1 cellular context compared by ENCODE assay signal in the genomic region with DNA sequence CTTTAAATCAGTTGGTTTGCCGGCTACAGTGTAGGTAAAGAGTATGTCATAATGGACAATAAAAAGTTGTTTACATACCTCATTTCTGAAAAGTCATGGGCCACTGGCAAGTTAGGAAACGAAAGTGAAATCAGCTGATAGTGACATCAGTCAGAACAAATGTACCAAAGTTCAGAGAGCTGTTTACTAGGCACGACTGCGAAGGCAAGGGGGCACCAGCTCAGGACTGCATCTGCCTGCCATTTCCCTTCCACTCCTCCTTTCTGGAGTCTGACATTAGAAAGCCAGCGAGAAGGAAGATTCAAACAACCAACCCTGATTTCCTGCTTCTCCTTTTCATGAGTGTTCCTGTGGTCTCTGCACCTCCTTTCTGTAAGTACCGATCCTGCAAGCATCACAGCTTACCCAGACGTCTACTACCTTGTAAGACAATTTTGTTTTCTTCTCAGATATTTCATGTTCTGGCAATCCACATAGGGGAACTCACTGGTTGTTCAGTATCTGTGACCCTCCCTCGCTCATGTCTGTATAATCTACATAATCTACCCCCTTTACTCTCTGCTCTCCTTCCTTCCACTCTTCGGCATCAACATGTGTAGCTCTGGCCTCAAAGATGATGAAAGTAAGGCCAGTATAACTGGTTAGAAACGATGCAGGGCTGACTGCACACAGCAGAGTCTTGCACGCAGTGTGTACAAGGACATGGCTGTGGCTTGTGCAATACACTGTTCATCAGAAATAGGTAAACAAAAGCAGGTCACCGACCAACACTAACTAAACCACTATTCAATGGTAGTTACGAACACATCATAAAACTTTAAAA.
TF ChIP-seq lines count a peak whose summit lies in the region.

A gene (plus strand): TSS at position 174 of the 823 bp plus-strand sequence. CDS start 16,370 bp downstream, outside the sequence.

TF ChIP-seq in HepG2, 621 proteins besides CTCF, POLR2A, EP300 and RAD21 (continued from another document and continues in another):
- TF ChIP-seq, protein P1, sequence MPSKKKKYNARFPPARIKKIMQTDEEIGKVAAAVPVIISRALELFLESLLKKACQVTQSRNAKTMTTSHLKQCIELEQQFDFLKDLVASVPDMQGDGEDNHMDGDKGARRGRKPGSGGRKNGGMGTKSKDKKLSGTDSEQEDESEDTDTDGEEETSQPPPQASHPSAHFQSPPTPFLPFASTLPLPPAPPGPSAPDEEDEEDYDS (CRISPR knock-in tag; IDR thresholded peaks at IDR 0.05), result peak; percentile 50; the same call in 1 of the 2 replicates
- 0 out of 2 replicates have a peak, but pooled peaks have one; percentile 60 for TF ChIP-seq ARHGAP35 (CRISPR knock-in tag; IDR thresholded peaks at IDR 0.05; ENCODE audit: borderline replicate concordance)
- TF ChIP-seq ZBTB8A (CRISPR knock-in tag; IDR thresholded peaks at IDR 0.05; ENCODE audit: borderline replicate concordance, low read depth), result no peak
- TF ChIP-seq, protein P2, sequence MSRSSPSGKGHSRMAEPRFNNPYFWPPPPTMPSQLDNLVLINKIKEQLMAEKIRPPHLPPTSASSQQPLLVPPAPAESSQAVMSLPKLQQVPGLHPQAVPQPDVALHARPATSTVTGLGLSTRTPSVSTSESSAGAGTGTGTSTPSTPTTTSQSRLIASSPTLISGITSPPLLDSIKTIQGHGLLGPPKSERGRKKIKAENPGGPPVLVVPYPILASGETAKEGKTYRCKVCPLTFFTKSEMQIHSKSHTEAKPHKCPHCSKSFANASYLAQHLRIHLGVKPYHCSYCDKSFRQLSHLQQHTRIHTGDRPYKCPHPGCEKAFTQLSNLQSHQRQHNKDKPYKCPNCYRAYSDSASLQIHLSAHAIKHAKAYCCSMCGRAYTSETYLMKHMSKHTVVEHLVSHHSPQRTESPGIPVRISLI (CRISPR knock-in tag; IDR thresholded peaks at IDR 0.05; ENCODE audit: borderline replicate concordance), result peak; percentile 30; the same call in 1 of the 2 replicates
- TF ChIP-seq NPAS2 (CRISPR knock-in tag; IDR thresholded peaks at IDR 0.05; ENCODE audit: borderline replicate concordance), result no peak
- peak; percentile 73; the same call in 1 of the 2 replicates for TF ChIP-seq CREB1 (IDR thresholded peaks at IDR 0.05)
- TF ChIP-seq CREB1 (CRISPR knock-in tag; IDR thresholded peaks at IDR 0.05), result peak; percentile 82
- TF ChIP-seq ZNF253 (CRISPR knock-in tag; IDR thresholded peaks at IDR 0.05; ENCODE audit: borderline replicate concordance), result no peak
- TF ChIP-seq MTA3 (CRISPR knock-in tag; IDR thresholded peaks at IDR 0.05), result no peak
- no peak for TF ChIP-seq ZFYVE20 (CRISPR knock-in tag; IDR thresholded peaks at IDR 0.05; ENCODE audit: borderline replicate concordance, low read depth)
- no peak for TF ChIP-seq ZNF451 (CRISPR knock-in tag; IDR thresholded peaks at IDR 0.05)
- peak; percentile 76; the same call in 1 of the 2 replicates for TF ChIP-seq ZNF816 (CRISPR knock-in tag; IDR thresholded peaks at IDR 0.05; ENCODE audit: borderline replicate concordance)
- no peak for TF ChIP-seq ATM (IDR thresholded peaks at IDR 0.05; ENCODE audit: borderline replicate concordance)
- TF ChIP-seq ATF7 (IDR thresholded peaks at IDR 0.05), result peak; percentile 95
- peak; percentile 99 for TF ChIP-seq ATF7 (CRISPR knock-in tag; IDR thresholded peaks at IDR 0.05)
- peak; percentile 53; the same call in 1 of the 2 replicates for TF ChIP-seq NR2F2 (IDR thresholded peaks at IDR 0.05; ENCODE audit: borderline replicate concordance, low read depth)
- TF ChIP-seq SIX1 (CRISPR knock-in tag; IDR thresholded peaks at IDR 0.05; ENCODE audit: borderline replicate concordance), result no peak
- TF ChIP-seq CBFB (CRISPR knock-in tag; IDR thresholded peaks at IDR 0.05), result 0 out of 2 replicates have a peak, but pooled peaks have one; percentile 32
- no peak for TF ChIP-seq GTF2F1 (IDR thresholded peaks at IDR 0.05; ENCODE audit: low read length)
- TF ChIP-seq ZNF17 (CRISPR knock-in tag; IDR thresholded peaks at IDR 0.05), result no peak
- no peak for TF ChIP-seq SOX6 (IDR thresholded peaks at IDR 0.05)
- TF ChIP-seq SOX6 (CRISPR knock-in tag; IDR thresholded peaks at IDR 0.05), result peak; percentile 76
- TF ChIP-seq ZIK1 (CRISPR knock-in tag; IDR thresholded peaks at IDR 0.05; ENCODE audit: borderline replicate concordance, low read depth), result no peak
- TF ChIP-seq ZNF292 (CRISPR knock-in tag; IDR thresholded peaks at IDR 0.05; ENCODE audit: borderline replicate concordance, low read depth), result peak; percentile 83
- no peak for TF ChIP-seq RAD51 (IDR thresholded peaks at IDR 0.05; ENCODE audit: borderline replicate concordance)
- TF ChIP-seq, protein P3, sequence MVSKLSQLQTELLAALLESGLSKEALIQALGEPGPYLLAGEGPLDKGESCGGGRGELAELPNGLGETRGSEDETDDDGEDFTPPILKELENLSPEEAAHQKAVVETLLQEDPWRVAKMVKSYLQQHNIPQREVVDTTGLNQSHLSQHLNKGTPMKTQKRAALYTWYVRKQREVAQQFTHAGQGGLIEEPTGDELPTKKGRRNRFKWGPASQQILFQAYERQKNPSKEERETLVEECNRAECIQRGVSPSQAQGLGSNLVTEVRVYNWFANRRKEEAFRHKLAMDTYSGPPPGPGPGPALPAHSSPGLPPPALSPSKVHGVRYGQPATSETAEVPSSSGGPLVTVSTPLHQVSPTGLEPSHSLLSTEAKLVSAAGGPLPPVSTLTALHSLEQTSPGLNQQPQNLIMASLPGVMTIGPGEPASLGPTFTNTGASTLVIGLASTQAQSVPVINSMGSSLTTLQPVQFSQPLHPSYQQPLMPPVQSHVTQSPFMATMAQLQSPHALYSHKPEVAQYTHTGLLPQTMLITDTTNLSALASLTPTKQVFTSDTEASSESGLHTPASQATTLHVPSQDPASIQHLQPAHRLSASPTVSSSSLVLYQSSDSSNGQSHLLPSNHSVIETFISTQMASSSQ (IDR thresholded peaks at IDR 0.05; ENCODE audit: low read depth), result 0 out of 2 replicates have a peak, but pooled peaks have one; percentile 24
- TF ChIP-seq, protein P3 (CRISPR knock-in tag; IDR thresholded peaks at IDR 0.05; ENCODE audit: borderline replicate concordance), result peak; percentile 75; the same call in 1 of the 2 replicates
- TF ChIP-seq, protein P4, sequence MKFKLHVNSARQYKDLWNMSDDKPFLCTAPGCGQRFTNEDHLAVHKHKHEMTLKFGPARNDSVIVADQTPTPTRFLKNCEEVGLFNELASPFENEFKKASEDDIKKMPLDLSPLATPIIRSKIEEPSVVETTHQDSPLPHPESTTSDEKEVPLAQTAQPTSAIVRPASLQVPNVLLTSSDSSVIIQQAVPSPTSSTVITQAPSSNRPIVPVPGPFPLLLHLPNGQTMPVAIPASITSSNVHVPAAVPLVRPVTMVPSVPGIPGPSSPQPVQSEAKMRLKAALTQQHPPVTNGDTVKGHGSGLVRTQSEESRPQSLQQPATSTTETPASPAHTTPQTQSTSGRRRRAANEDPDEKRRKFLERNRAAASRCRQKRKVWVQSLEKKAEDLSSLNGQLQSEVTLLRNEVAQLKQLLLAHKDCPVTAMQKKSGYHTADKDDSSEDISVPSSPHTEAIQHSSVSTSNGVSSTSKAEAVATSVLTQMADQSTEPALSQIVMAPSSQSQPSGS (CRISPR knock-in tag; IDR thresholded peaks at IDR 0.05), result peak; percentile 99
- peak; percentile 99 for TF ChIP-seq TGIF2 (CRISPR knock-in tag; IDR thresholded peaks at IDR 0.05)
- TF ChIP-seq NAIF1 (CRISPR knock-in tag; IDR thresholded peaks at IDR 0.05; ENCODE audit: borderline replicate concordance), result peak; percentile 13
- no peak for TF ChIP-seq MYNN (CRISPR knock-in tag; IDR thresholded peaks at IDR 0.05; ENCODE audit: low read depth)
- TF ChIP-seq, protein P5, sequence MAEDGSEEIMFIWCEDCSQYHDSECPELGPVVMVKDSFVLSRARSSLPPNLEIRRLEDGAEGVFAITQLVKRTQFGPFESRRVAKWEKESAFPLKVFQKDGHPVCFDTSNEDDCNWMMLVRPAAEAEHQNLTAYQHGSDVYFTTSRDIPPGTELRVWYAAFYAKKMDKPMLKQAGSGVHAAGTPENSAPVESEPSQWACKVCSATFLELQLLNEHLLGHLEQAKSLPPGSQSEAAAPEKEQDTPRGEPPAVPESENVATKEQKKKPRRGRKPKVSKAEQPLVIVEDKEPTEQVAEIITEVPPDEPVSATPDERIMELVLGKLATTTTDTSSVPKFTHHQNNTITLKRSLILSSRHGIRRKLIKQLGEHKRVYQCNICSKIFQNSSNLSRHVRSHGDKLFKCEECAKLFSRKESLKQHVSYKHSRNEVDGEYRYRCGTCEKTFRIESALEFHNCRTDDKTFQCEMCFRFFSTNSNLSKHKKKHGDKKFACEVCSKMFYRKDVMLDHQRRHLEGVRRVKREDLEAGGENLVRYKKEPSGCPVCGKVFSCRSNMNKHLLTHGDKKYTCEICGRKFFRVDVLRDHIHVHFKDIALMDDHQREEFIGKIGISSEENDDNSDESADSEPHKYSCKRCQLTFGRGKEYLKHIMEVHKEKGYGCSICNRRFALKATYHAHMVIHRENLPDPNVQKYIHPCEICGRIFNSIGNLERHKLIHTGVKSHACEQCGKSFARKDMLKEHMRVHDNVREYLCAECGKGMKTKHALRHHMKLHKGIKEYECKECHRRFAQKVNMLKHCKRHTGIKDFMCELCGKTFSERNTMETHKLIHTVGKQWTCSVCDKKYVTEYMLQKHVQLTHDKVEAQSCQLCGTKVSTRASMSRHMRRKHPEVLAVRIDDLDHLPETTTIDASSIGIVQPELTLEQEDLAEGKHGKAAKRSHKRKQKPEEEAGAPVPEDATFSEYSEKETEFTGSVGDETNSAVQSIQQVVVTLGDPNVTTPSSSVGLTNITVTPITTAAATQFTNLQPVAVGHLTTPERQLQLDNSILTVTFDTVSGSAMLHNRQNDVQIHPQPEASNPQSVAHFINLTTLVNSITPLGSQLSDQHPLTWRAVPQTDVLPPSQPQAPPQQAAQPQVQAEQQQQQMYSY (CRISPR knock-in tag; IDR thresholded peaks at IDR 0.05), result no peak
- TF ChIP-seq ZNF333 (CRISPR knock-in tag; IDR thresholded peaks at IDR 0.05; ENCODE audit: borderline replicate concordance), result no peak
- 0 out of 2 replicates have a peak, but pooled peaks have one; percentile 41 for TF ChIP-seq ZNF772 (CRISPR knock-in tag; IDR thresholded peaks at IDR 0.05)
- TF ChIP-seq ZNF136 (CRISPR knock-in tag; IDR thresholded peaks at IDR 0.05; ENCODE audit: low read depth), result no peak
- TF ChIP-seq ZNF317 (CRISPR knock-in tag; IDR thresholded peaks at IDR 0.05), result peak; percentile 93
- peak; percentile 96 for TF ChIP-seq SAP130 (CRISPR knock-in tag; IDR thresholded peaks at IDR 0.05; ENCODE audit: low read depth)
- TF ChIP-seq, protein P6, sequence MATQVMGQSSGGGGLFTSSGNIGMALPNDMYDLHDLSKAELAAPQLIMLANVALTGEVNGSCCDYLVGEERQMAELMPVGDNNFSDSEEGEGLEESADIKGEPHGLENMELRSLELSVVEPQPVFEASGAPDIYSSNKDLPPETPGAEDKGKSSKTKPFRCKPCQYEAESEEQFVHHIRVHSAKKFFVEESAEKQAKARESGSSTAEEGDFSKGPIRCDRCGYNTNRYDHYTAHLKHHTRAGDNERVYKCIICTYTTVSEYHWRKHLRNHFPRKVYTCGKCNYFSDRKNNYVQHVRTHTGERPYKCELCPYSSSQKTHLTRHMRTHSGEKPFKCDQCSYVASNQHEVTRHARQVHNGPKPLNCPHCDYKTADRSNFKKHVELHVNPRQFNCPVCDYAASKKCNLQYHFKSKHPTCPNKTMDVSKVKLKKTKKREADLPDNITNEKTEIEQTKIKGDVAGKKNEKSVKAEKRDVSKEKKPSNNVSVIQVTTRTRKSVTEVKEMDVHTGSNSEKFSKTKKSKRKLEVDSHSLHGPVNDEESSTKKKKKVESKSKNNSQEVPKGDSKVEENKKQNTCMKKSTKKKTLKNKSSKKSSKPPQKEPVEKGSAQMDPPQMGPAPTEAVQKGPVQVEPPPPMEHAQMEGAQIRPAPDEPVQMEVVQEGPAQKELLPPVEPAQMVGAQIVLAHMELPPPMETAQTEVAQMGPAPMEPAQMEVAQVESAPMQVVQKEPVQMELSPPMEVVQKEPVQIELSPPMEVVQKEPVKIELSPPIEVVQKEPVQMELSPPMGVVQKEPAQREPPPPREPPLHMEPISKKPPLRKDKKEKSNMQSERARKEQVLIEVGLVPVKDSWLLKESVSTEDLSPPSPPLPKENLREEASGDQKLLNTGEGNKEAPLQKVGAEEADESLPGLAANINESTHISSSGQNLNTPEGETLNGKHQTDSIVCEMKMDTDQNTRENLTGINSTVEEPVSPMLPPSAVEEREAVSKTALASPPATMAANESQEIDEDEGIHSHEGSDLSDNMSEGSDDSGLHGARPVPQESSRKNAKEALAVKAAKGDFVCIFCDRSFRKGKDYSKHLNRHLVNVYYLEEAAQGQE (IDR thresholded peaks at IDR 0.05; ENCODE audit: borderline replicate concordance in 1 of 2, low read depth in 1 of 2, low read length in 2 of 2), result peak in 1 of 2 experiments; percentile 69; a peak in 1 of 4 replicates
- no peak for TF ChIP-seq ZSCAN12 (CRISPR knock-in tag; IDR thresholded peaks at IDR 0.05)
- no peak for TF ChIP-seq TOPORS (CRISPR knock-in tag; IDR thresholded peaks at IDR 0.05)
- peak; percentile 2; the same call in 1 of the 2 replicates for TF ChIP-seq YEATS2 (CRISPR knock-in tag; IDR thresholded peaks at IDR 0.05; ENCODE audit: borderline replicate concordance)
- TF ChIP-seq ZNF674 (CRISPR knock-in tag; IDR thresholded peaks at IDR 0.05; ENCODE audit: low read depth), result no peak
- TF ChIP-seq ZNF20 (CRISPR knock-in tag; IDR thresholded peaks at IDR 0.05), result no peak
- TF ChIP-seq, protein P7, sequence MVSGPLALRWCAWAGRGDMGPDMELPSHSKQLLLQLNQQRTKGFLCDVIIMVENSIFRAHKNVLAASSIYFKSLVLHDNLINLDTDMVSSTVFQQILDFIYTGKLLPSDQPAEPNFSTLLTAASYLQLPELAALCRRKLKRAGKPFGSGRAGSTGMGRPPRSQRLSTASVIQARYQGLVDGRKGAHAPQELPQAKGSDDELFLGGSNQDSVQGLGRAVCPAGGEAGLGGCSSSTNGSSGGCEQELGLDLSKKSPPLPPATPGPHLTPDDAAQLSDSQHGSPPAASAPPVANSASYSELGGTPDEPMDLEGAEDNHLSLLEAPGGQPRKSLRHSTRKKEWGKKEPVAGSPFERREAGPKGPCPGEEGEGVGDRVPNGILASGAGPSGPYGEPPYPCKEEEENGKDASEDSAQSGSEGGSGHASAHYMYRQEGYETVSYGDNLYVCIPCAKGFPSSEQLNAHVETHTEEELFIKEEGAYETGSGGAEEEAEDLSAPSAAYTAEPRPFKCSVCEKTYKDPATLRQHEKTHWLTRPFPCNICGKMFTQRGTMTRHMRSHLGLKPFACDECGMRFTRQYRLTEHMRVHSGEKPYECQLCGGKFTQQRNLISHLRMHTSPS (CRISPR knock-in tag; IDR thresholded peaks at IDR 0.05; ENCODE audit: low read depth), result peak; percentile 65; the same call in 1 of the 2 replicates
